ENCODE assay signal across 10 cellular contexts in the genomic region with DNA sequence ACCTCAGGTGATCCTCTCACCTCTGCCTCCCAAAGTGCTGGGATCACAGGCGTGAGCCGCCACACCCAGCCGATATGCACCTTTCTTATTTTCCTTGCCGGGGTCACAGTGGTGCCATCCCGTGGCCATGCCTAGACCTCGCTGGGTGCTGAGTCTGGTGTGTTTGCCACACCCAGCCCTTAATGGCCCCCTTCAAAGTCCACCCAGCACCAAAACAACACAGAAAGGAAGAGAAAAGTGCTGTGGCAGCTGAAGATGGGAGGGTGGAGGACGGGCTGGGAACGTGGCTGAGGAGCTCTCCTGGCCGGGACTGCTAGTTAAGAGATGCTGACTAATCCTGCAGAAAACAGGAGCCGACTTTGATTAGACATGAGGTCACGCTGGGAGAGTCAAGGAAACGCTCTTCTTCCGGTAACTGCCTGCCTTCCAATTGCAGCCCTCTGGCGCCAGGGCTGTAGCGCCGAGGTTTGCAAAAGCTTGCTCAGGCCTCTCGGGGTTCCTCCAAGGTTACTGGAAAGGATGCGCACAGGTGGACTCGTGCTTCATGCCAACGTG. TPM values are rescaled to one million over a fixed set of nuclear protein-coding genes. Genes with fewer than 3 reads are reported as not detected.
DNase-seq lines count a peak whose midpoint lies in the region; ATAC-seq, FAIRE-seq and TF ChIP-seq lines count a peak whose summit lies in the region.
"Had no signal": no experiment of that assay in that cellular context is flagged by ENCODE, and none has a peak within 500 bp of the region (broad histone marks: within the 10 kb centered on the region; RNA-seq: fewer than 3 reads in every experiment).

No MANE protein-coding gene starts in this region.

- CTCF ChIA-PET in RWPE1 (lab: Yijun Ruan, JAX) (interaction anchor here (1.5 to 2.3 kb wide), 2 partner anchors 12 to 43 kb away, joined by 6 to 9 read pairs; no protein-coding TSS in a partner anchor), GM10248 (lab: Yijun Ruan, JAX) (interaction anchor here (1.4 to 2.3 kb wide), 5 partner anchors 8 to 57 kb away, joined by 3 to 9 read pairs (median 3); no protein-coding TSS in a partner anchor)

- H3K27me3 ChIP-seq in DND-41 (ENCODE audit: insufficient read depth, low read length, poor library complexity) (no peaks in the 10 kb centered on the region), pancreas (no peaks in the 10 kb centered on the region)

- no peak overlapping the region for H3K9ac ChIP-seq in DND-41 (ENCODE audit: low read depth, low read length)

- H3K9me3 ChIP-seq in DND-41 (ENCODE audit: insufficient read depth, low read length, severe bottlenecking) (no peaks in the 10 kb centered on the region), pancreas (no peaks in the 10 kb centered on the region)

- H3K36me3 ChIP-seq in DND-41 (ENCODE audit: insufficient read depth, low read length) (peaks cover 70% of the 10 kb centered on the region), pancreas (no peaks in the 10 kb centered on the region)

- no peaks in the 10 kb centered on the region for H4K20me1 ChIP-seq in DND-41 (ENCODE audit: insufficient read depth, low read length)

- no peak overlapping the region for H3K4me2 ChIP-seq in DND-41 (ENCODE audit: insufficient read depth, low read length)

- H3K4me1 ChIP-seq in DND-41 (ENCODE audit: insufficient read depth, low read length) (no peaks in the 10 kb centered on the region), pancreas (no peaks in the 10 kb centered on the region)

- H3K9me3 Mint-ChIP-seq in activated naive CD4-positive, alpha-beta T cell treated with anti-CD3 and anti-CD28 coated beads, Interleukin-2, amount 50 U/mL, for 72 hours, result no peaks in the 10 kb centered on the region
- H3K9me3 Mint-ChIP-seq: H9 had no signal

- POLR2A ChIA-PET in RWPE1 (lab: Yijun Ruan, JAX; ENCODE audit: low non-redundant PET) (no interaction called here), GM10248 (lab: Yijun Ruan, JAX) (no interaction called here)

- H3K4me3 ChIP-seq in DND-41 (ENCODE audit: low read depth in 1 of 2, low read length in 2 of 2) (no peak overlapping the region), pancreas (no peak overlapping the region)

- intact Hi-C loops in pancreas (cut with DNase I), result no loop called here

- TF ChIP-seq CTCF in DND-41 (IDR thresholded peaks at IDR 0.05; ENCODE audit: borderline replicate concordance, extremely low read depth, low read length, poor library complexity, severe bottlenecking), result no peak
- TF ChIP-seq CTCF in RWPE1 (conservative IDR thresholded peaks at IDR 0.05; ENCODE audit: low read depth), result no peak
- no peak for TF ChIP-seq CTCF in pancreas (IDR thresholded peaks at IDR 0.05)
- no peak for TF ChIP-seq CTCF in GM10248 (IDR thresholded peaks at IDR 0.05; ENCODE audit: control extremely low read depth, extremely low read depth, low read depth, missing control alignments)

- H2AFZ ChIP-seq in DND-41 (ENCODE audit: low read depth, low read length), result no peak overlapping the region

- DNase-seq in DND-41, result no peak
- peak; percentile 49 for DNase-seq in RWPE1 (ENCODE audit: low spot score)
- peak; percentile 79 for DNase-seq in fibroblast of peridontal ligament (ENCODE audit: extremely low read depth)
- no peak for DNase-seq in pancreas
- no peak for DNase-seq in NCI-H1092 (lab: John Stamatoyannopoulos, UW)
- DNase-seq in GM10248 (ENCODE audit: extremely low spot score), result no peak
- DNase-seq in activated naive CD4-positive, alpha-beta T cell treated with anti-CD3 and anti-CD28 coated beads, Interleukin-2, amount 50 U/mL, for 72 hours (ENCODE audit: low spot score in 2 of 2), result no peak
- DNase-seq: H9, NCI-H2081 had no signal

- H3K36me3 Mint-ChIP-seq in activated naive CD4-positive, alpha-beta T cell treated with anti-CD3 and anti-CD28 coated beads, Interleukin-2, amount 50 U/mL, for 72 hours, result no peaks in the 10 kb centered on the region

- FAIRE-seq in pancreas (lab: Jason Lieb, UNC), result no peak

- H3K27ac Mint-ChIP-seq in activated naive CD4-positive, alpha-beta T cell treated with anti-CD3 and anti-CD28 coated beads, Interleukin-2, amount 50 U/mL, for 72 hours, result no peak overlapping the region

- peaks cover 23% of the 10 kb centered on the region for H3K79me2 ChIP-seq in DND-41 (ENCODE audit: insufficient read depth, low read length)

- no peak for ATAC-seq in DND-41 (ENCODE audit: insufficient read depth, low read depth)
- peak in 3 of 4 donors; percentile 44 to 71 (median 68) for ATAC-seq in pancreas
- ATAC-seq in GM18498 (IDR thresholded peaks at IDR 0.05; ENCODE audit: unreplicated experiment), result no peak
- ATAC-seq in activated naive CD4-positive, alpha-beta T cell treated with anti-CD3 and anti-CD28 coated beads, Interleukin-2, amount 50 U/mL, for 72 hours, result no peak

- 84 to 87% methylated on average over 20 of the region's 20 CpGs for WGBS in pancreas, 2 donors

- H3K27ac ChIP-seq in DND-41 (ENCODE audit: low read length) (peak overlapping the region; percentile 36), RWPE1 (peak overlapping the region; percentile 25), pancreas (no peak overlapping the region)

RNA-seq across cellular contexts. Expression of gene SLC43A2, which starts 10.9 kb away (rescaled TPM):
- total RNA-seq in pancreas, result 10 to 100 TPM in 3 of 6 donors, 1 to 10 TPM in 3; 2.6 to 14.5 (median 7.3) TPM
- polyA plus RNA-seq in pancreas, result 10 to 100 TPM in 1 of 2 donors, 1 to 10 TPM in 1; 9.7 to 10.1 TPM
- under 1 TPM; 0.57 to 0.62 TPM for total RNA-seq in activated naive CD4-positive, alpha-beta T cell treated with anti-CD3 and anti-CD28 coated beads, Interleukin-2, amount 50 U/mL, for 72 hours

RNA-seq across cellular contexts. Expression of gene SCARF1, which starts 27.8 kb away (rescaled TPM):
- 1 to 10 TPM; 2.0 to 5.0 (median 3.1) TPM for total RNA-seq in pancreas
- 1 to 10 TPM; 8.1 to 8.6 TPM for polyA plus RNA-seq in pancreas
- 1 to 10 TPM; 1.1 to 2.3 TPM for total RNA-seq in activated naive CD4-positive, alpha-beta T cell treated with anti-CD3 and anti-CD28 coated beads, Interleukin-2, amount 50 U/mL, for 72 hours

RNA-seq across cellular contexts. Expression of gene RILP, which starts 32.0 kb away (rescaled TPM):
- 1 to 10 TPM; 6.6 to 9.0 (median 7.8) TPM for total RNA-seq in pancreas
- 10 to 100 TPM; 13.7 to 14.4 TPM for polyA plus RNA-seq in pancreas
- total RNA-seq in activated naive CD4-positive, alpha-beta T cell treated with anti-CD3 and anti-CD28 coated beads, Interleukin-2, amount 50 U/mL, for 72 hours, result 1 to 10 TPM; 1.7 to 2.5 TPM

RNA-seq across cellular contexts. Expression of gene PITPNA, which starts 55.1 kb away (rescaled TPM):
- 10 to 100 TPM; 24.1 to 32.8 (median 26.8) TPM for total RNA-seq in pancreas
- 10 to 100 TPM in 1 of 2 donors, 1 to 10 TPM in 1; 9.3 to 21.5 TPM for polyA plus RNA-seq in pancreas
- 10 to 100 TPM; 13.8 to 39.2 TPM for total RNA-seq in activated naive CD4-positive, alpha-beta T cell treated with anti-CD3 and anti-CD28 coated beads, Interleukin-2, amount 50 U/mL, for 72 hours

Comparison
In these comparisons a context has a peak if more than half of its experiments do, and no peak if none do; other contexts are left out.
1. ATAC-seq: peak in pancreas (3 of 4); none in DND-41 (single experiment), GM18498 (single experiment) and activated naive CD4-positive, alpha-beta T cell treated with anti-CD3 and anti-CD28 coated beads, Interleukin-2, amount 50 U/mL, for 72 hours (0 of 2).
2. DNase-seq: peak in RWPE1 (single experiment) and fibroblast of peridontal ligament (single experiment); none in DND-41 (single experiment), pancreas (0 of 6), NCI-H1092 (single experiment), GM10248 (single experiment) and activated naive CD4-positive, alpha-beta T cell treated with anti-CD3 and anti-CD28 coated beads, Interleukin-2, amount 50 U/mL, for 72 hours (0 of 2).
3. H3K27ac ChIP-seq: peak in DND-41 (single experiment) and RWPE1 (single experiment); none in pancreas (0 of 4).